ENCODE assay signal across 32 cellular contexts in genomic region chr3:85394424-85394823, GRCh38.
"Had no signal": no experiment of that assay in that cellular context is flagged by ENCODE, and none has a peak within 500 bp of the region (broad histone marks: within the 10 kb centered on the region; RNA-seq: fewer than 3 reads in every experiment).

No MANE protein-coding gene starts in this region.

- DNase-seq: activated B cell treated with CpG ODN at 0.5 μM for 24 hours; activated CD4-positive, alpha-beta memory T cell treated with anti-CD3 and anti-CD28 coated beads for 36 hours; activated CD4-positive, alpha-beta memory T cell treated with anti-CD3 and anti-CD28 coated beads, Interleukin-2, amount 10 ng/mL, durations not matched to agents 7 days and 5 days; activated CD4-positive, alpha-beta T cell treated with anti-CD3 and anti-CD28 coated beads for 1 hour; activated CD4-positive, alpha-beta T cell treated with anti-CD3 and anti-CD28 coated beads for 36 hours; activated CD4-positive, alpha-beta T cell treated with anti-CD3 and anti-CD28 coated beads for 4 hours; activated CD4-positive, alpha-beta T cell treated with anti-CD3 and anti-CD28 coated beads for 48 hours; activated CD4-positive, alpha-beta T cell treated with anti-CD3 and anti-CD28 coated beads, Interleukin-2, amount 10 ng/mL, durations not matched to agents 24 days and 14 days; activated CD4-positive, alpha-beta T cell treated with anti-CD3 and anti-CD28 coated beads, Interleukin-2, amount 10 ng/mL, durations not matched to agents 7 days and 5 days; activated CD4-positive, alpha-beta T cell treated with anti-CD3 and anti-CD28 coated beads, Interleukin-2, amount 50 U/mL, for 1 hour; activated CD4-positive, alpha-beta T cell treated with anti-CD3 and anti-CD28 coated beads, Interleukin-2, amount 50 U/mL, for 4 hours; activated CD4-positive, alpha-beta T cell treated with anti-CD3 and anti-CD28 coated beads, Interleukin-2, amount 50 U/mL, for 48 hours; activated CD4-positive, CD25-positive, alpha-beta regulatory T cell; activated CD4-positive, CD25-positive, alpha-beta regulatory T cell treated with anti-CD3 and anti-CD28 coated beads, Interleukin-2, amount 50 U/mL, for 72 hours; activated CD8-positive, alpha-beta memory T cell treated with anti-CD3 and anti-CD28 coated beads for 24 hours; activated CD8-positive, alpha-beta memory T cell treated with anti-CD3 and anti-CD28 coated beads, Interleukin-2, amount 10 ng/mL, durations not matched to agents 7 days and 5 days; activated CD8-positive, alpha-beta memory T cell treated with anti-CD3 and anti-CD28 coated beads, Interleukin-2, amount 50 U/mL, for 4 hours; activated CD8-positive, alpha-beta memory T cell treated with anti-CD3 and anti-CD28 coated beads, Interleukin-2, amount 50 U/mL, for 48 hours; activated CD8-positive, alpha-beta T cell treated with anti-CD3 and anti-CD28 coated beads for 36 hours; activated CD8-positive, alpha-beta T cell treated with anti-CD3 and anti-CD28 coated beads, Interleukin-2, amount 10 ng/mL, durations not matched to agents 7 days and 5 days; activated T-cell treated with anti-CD3 and anti-CD28 coated beads for 4 hours; T-cell; T-helper 1 cell; T-helper 17 cell; T-helper 2 cell; T-helper 9 cell; T1000; WERI-Rb-1 had no signal

- H3K27ac ChIP-seq: VCaP, WERI-Rb-1 had no signal

- H3K36me3 ChIP-seq: WERI-Rb-1 had no signal

- FAIRE-seq: TTC549 had no signal

- ATAC-seq: activated CD4-positive, alpha-beta T cell treated with anti-CD3 and anti-CD28 coated beads for 36 hours; activated CD4-positive, CD25-positive, alpha-beta regulatory T cell treated with anti-CD3 and anti-CD28 coated beads, Interleukin-2, amount 50 U/mL, for 24 hours; activated CD8-positive, alpha-beta memory T cell treated with anti-CD3 and anti-CD28 coated beads, Interleukin-2, amount 10 ng/mL, durations not matched to agents 7 days and 5 days; activated CD8-positive, alpha-beta T cell treated with anti-CD3 and anti-CD28 coated beads for 36 hours; activated CD8-positive, alpha-beta T cell treated with anti-CD3 and anti-CD28 coated beads, Interleukin-2, amount 10 ng/mL, durations not matched to agents 7 days and 5 days; T-cell; T-helper 17 cell; WTC11 had no signal
